1 cellular context compared by ENCODE assay signal in genomic region chr5:176429972-176430371, GRCh38.
TF ChIP-seq lines count a peak whose summit lies in the region.

No MANE protein-coding gene starts in this region.

TF ChIP-seq in HepG2, 621 proteins besides CTCF, POLR2A, EP300 and RAD21:
- TF ChIP-seq, protein P1, sequence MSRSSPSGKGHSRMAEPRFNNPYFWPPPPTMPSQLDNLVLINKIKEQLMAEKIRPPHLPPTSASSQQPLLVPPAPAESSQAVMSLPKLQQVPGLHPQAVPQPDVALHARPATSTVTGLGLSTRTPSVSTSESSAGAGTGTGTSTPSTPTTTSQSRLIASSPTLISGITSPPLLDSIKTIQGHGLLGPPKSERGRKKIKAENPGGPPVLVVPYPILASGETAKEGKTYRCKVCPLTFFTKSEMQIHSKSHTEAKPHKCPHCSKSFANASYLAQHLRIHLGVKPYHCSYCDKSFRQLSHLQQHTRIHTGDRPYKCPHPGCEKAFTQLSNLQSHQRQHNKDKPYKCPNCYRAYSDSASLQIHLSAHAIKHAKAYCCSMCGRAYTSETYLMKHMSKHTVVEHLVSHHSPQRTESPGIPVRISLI (CRISPR knock-in tag; IDR thresholded peaks at IDR 0.05; ENCODE audit: borderline replicate concordance): peak; percentile 66; the same call in 1 of the 2 replicates
- TF ChIP-seq, protein P2, sequence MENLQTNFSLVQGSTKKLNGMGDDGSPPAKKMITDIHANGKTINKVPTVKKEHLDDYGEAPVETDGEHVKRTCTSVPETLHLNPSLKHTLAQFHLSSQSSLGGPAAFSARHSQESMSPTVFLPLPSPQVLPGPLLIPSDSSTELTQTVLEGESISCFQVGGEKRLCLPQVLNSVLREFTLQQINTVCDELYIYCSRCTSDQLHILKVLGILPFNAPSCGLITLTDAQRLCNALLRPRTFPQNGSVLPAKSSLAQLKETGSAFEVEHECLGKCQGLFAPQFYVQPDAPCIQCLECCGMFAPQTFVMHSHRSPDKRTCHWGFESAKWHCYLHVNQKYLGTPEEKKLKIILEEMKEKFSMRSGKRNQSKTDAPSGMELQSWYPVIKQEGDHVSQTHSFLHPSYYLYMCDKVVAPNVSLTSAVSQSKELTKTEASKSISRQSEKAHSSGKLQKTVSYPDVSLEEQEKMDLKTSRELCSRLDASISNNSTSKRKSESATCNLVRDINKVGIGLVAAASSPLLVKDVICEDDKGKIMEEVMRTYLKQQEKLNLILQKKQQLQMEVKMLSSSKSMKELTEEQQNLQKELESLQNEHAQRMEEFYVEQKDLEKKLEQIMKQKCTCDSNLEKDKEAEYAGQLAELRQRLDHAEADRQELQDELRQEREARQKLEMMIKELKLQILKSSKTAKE (CRISPR knock-in tag; IDR thresholded peaks at IDR 0.05; ENCODE audit: borderline replicate concordance): no peak
- no peak for TF ChIP-seq ZSCAN12 (CRISPR knock-in tag; IDR thresholded peaks at IDR 0.05)
- TF ChIP-seq HIVEP1 (CRISPR knock-in tag; IDR thresholded peaks at IDR 0.05): no peak
- TF ChIP-seq ZHX1 (CRISPR knock-in tag; IDR thresholded peaks at IDR 0.05; ENCODE audit: low read depth): no peak
- TF ChIP-seq, protein P3, sequence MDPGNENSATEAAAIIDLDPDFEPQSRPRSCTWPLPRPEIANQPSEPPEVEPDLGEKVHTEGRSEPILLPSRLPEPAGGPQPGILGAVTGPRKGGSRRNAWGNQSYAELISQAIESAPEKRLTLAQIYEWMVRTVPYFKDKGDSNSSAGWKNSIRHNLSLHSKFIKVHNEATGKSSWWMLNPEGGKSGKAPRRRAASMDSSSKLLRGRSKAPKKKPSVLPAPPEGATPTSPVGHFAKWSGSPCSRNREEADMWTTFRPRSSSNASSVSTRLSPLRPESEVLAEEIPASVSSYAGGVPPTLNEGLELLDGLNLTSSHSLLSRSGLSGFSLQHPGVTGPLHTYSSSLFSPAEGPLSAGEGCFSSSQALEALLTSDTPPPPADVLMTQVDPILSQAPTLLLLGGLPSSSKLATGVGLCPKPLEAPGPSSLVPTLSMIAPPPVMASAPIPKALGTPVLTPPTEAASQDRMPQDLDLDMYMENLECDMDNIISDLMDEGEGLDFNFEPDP (CRISPR knock-in tag; conservative IDR thresholded peaks at IDR 0.05): no peak
- no peak for TF ChIP-seq FOXO1 (CRISPR knock-in tag; IDR thresholded peaks at IDR 0.05)
- no peak for TF ChIP-seq DNMT3B (CRISPR knock-in tag; conservative IDR thresholded peaks at IDR 0.05)
- TF ChIP-seq NR2F2 (IDR thresholded peaks at IDR 0.05; ENCODE audit: borderline replicate concordance, low read depth): no peak
- TF ChIP-seq NR2F1 (CRISPR knock-in tag; IDR thresholded peaks at IDR 0.05): peak; percentile 10 to 43; a peak in 2 of 4 replicates
- TF ChIP-seq KMT2B (CRISPR knock-in tag; IDR thresholded peaks at IDR 0.05): no peak
- TF ChIP-seq MBNL3 (CRISPR knock-in tag; conservative IDR thresholded peaks at IDR 0.05): no peak
- no peak for TF ChIP-seq ARNT (IDR thresholded peaks at IDR 0.05)
- peak; percentile 41 for TF ChIP-seq NR2F6 (IDR thresholded peaks at IDR 0.05)
- peak; percentile 73 for TF ChIP-seq NR2F6 (CRISPR knock-in tag; IDR thresholded peaks at IDR 0.05)
- TF ChIP-seq SRF (IDR thresholded peaks at IDR 0.05; ENCODE audit: low read depth, low read length): 0 out of 2 replicates have a peak, but pooled peaks have one; percentile 37
- peak; percentile 46; the same call in 1 of the 2 replicates for TF ChIP-seq RXRA (CRISPR knock-in tag; IDR thresholded peaks at IDR 0.05)
- 0 out of 2 replicates have a peak, but pooled peaks have one; percentile 14 for TF ChIP-seq HDAC2 (CRISPR knock-in tag; IDR thresholded peaks at IDR 0.05)
- TF ChIP-seq SAP130 (CRISPR knock-in tag; IDR thresholded peaks at IDR 0.05; ENCODE audit: low read depth): peak; percentile 26; the same call in 1 of the 2 replicates
- TF ChIP-seq AKAP8 (CRISPR knock-in tag; IDR thresholded peaks at IDR 0.05): no peak
- no peak for TF ChIP-seq E2F2 (CRISPR knock-in tag; IDR thresholded peaks at IDR 0.05; ENCODE audit: borderline replicate concordance)
- TF ChIP-seq FOXK2 (IDR thresholded peaks at IDR 0.05): no peak
- 0 out of 2 replicates have a peak, but pooled peaks have one; percentile 25 for TF ChIP-seq ZBTB7B (CRISPR knock-in tag; IDR thresholded peaks at IDR 0.05)
- peak; percentile 82; the same call in 1 of the 2 replicates for TF ChIP-seq RXRB (CRISPR knock-in tag; IDR thresholded peaks at IDR 0.05; ENCODE audit: borderline replicate concordance)
- TF ChIP-seq ISX (CRISPR knock-in tag; conservative IDR thresholded peaks at IDR 0.05): no peak
- peak; percentile 50 for TF ChIP-seq STAG1 (CRISPR knock-in tag; IDR thresholded peaks at IDR 0.05)
- TF ChIP-seq ZNF225 (CRISPR knock-in tag; IDR thresholded peaks at IDR 0.05): no peak
- no peak for TF ChIP-seq PRDM15 (CRISPR knock-in tag; IDR thresholded peaks at IDR 0.05)
- TF ChIP-seq ESRRA (CRISPR knock-in tag; IDR thresholded peaks at IDR 0.05; ENCODE audit: low read depth): no peak
- TF ChIP-seq REPIN1 (CRISPR knock-in tag; IDR thresholded peaks at IDR 0.05; ENCODE audit: borderline replicate concordance, low read depth): no peak
- TF ChIP-seq, protein P4, sequence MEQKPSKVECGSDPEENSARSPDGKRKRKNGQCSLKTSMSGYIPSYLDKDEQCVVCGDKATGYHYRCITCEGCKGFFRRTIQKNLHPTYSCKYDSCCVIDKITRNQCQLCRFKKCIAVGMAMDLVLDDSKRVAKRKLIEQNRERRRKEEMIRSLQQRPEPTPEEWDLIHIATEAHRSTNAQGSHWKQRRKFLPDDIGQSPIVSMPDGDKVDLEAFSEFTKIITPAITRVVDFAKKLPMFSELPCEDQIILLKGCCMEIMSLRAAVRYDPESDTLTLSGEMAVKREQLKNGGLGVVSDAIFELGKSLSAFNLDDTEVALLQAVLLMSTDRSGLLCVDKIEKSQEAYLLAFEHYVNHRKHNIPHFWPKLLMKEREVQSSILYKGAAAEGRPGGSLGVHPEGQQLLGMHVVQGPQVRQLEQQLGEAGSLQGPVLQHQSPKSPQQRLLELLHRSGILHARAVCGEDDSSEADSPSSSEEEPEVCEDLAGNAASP (CRISPR knock-in tag; IDR thresholded peaks at IDR 0.05; ENCODE audit: borderline replicate concordance): no peak
- peak; percentile 72; the same call in 1 of the 2 replicates for TF ChIP-seq ZNF7 (CRISPR knock-in tag; IDR thresholded peaks at IDR 0.05)
- TF ChIP-seq, protein P5, sequence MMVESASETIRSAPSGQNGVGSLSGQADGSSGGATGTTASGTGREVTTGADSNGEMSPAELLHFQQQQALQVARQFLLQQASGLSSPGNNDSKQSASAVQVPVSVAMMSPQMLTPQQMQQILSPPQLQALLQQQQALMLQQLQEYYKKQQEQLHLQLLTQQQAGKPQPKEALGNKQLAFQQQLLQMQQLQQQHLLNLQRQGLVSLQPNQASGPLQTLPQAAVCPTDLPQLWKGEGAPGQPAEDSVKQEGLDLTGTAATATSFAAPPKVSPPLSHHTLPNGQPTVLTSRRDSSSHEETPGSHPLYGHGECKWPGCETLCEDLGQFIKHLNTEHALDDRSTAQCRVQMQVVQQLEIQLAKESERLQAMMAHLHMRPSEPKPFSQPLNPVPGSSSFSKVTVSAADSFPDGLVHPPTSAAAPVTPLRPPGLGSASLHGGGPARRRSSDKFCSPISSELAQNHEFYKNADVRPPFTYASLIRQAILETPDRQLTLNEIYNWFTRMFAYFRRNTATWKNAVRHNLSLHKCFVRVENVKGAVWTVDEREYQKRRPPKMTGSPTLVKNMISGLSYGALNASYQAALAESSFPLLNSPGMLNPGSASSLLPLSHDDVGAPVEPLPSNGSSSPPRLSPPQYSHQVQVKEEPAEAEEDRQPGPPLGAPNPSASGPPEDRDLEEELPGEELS (CRISPR knock-in tag; IDR thresholded peaks at IDR 0.05): no peak
- TF ChIP-seq FOSL2 (CRISPR knock-in tag; IDR thresholded peaks at IDR 0.05): no peak
- no peak for TF ChIP-seq SP5 (CRISPR knock-in tag; IDR thresholded peaks at IDR 0.05; ENCODE audit: borderline replicate concordance, low read depth)
- no peak for TF ChIP-seq TBP (CRISPR knock-in tag; IDR thresholded peaks at IDR 0.05)
- TF ChIP-seq ZNF280D (CRISPR knock-in tag; IDR thresholded peaks at IDR 0.05): no peak
- TF ChIP-seq SMC3 (IDR thresholded peaks at IDR 0.05; ENCODE audit: low read length): peak; percentile 62; the same call in 1 of the 2 replicates
- TF ChIP-seq ZNF749 (CRISPR knock-in tag; IDR thresholded peaks at IDR 0.05; ENCODE audit: borderline replicate concordance): no peak
- TF ChIP-seq RFX3 (CRISPR knock-in tag; IDR thresholded peaks at IDR 0.05): no peak
- 0 out of 2 replicates have a peak, but pooled peaks have one; percentile 29 for TF ChIP-seq SMAD3 (CRISPR knock-in tag; IDR thresholded peaks at IDR 0.05)
- TF ChIP-seq ZSCAN30 (CRISPR knock-in tag; IDR thresholded peaks at IDR 0.05): no peak
- TF ChIP-seq NKX3-1 (CRISPR knock-in tag; IDR thresholded peaks at IDR 0.05): no peak
TF ChIP-seq in HepG2: peak in this region for 13.
